In the genomic region with DNA sequence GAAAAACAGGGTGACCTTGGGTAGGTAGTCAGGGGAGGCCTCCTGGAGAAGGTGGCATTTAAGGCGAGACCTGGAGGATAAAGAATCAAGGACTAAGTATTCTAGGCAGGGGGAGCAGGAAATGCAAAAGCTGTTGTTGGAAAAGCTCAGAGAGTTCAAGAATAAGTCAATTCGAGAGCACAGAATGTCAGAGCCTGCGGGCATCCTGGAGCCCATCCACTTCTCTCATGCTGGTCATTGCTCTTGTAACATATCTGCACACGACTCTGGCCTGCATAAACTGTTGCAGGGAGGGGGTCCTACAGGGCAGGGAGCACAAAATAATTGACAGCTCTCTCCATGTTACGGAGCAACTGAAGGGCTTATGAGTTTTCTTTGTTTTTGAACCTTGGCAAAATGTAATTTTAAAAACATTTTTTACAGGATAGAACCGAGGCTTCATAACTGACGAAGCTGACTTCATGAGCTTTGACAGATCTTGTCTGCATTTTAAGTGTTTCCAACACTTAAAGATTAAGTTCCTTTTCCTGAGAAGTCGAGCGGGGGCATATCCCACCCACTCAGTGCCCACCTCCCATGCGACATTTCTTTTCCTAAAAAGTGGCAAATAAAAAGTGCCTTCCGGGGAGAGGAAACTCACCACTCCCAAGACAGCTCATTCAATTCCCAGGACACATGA, we compare ENCODE assay signal across 20 cellular contexts. TPM values are rescaled to one million over a fixed set of nuclear protein-coding genes. Genes with fewer than 3 reads are reported as not detected.
"Had no signal": no experiment of that assay in that cellular context is flagged by ENCODE, and none has a peak within 500 bp of the region (broad histone marks: within the 10 kb centered on the region; RNA-seq: fewer than 3 reads in every experiment).

No MANE protein-coding gene starts in this region.

- H3K27ac Mint-ChIP-seq: activated CD4-positive, alpha-beta T cell treated with anti-CD3 and anti-CD28 coated beads for 36 hours; activated naive CD8-positive, alpha-beta T cell treated with anti-CD3 and anti-CD28 coated beads for 36 hours; natural killer cell; WTC11 had no signal

- H3K4me3 Mint-ChIP-seq: activated CD4-positive, alpha-beta T cell treated with anti-CD3 and anti-CD28 coated beads for 36 hours; activated naive CD8-positive, alpha-beta T cell treated with anti-CD3 and anti-CD28 coated beads for 36 hours; natural killer cell; stimulated activated naive B cell treated with anti-CD40 and anti-IgM and Interleukin-4, amounts not matched to agents 10 μg/mL and 1 μg/mL and 100 μg/mL, for 72 hours; WTC11 had no signal

- H3K9me3 ChIP-seq: neutrophil, spleen, upper lobe of right lung had no signal

- H3K4me3 ChIP-seq: cardiac muscle cell, spleen, upper lobe of right lung had no signal

- ATAC-seq: activated CD4-positive, alpha-beta T cell treated with anti-CD3 and anti-CD28 coated beads for 36 hours; natural killer cell; sciatic nerve; stimulated activated naive B cell treated with anti-CD40 and anti-IgM and Interleukin-4, amounts not matched to agents 10 μg/mL and 1 μg/mL and 100 μg/mL, for 72 hours; upper lobe of right lung; WTC11 had no signal

- FAIRE-seq: kidney had no signal

- H3K36me3 ChIP-seq: cardiac muscle cell, neutrophil, spleen, upper lobe of right lung had no signal

- H3K4me1 ChIP-seq: parathyroid adenoma had no signal

- H2AFZ ChIP-seq: parathyroid adenoma had no signal

- H3K27me3 ChIP-seq: cardiac muscle cell, upper lobe of right lung had no signal

- H3K79me2 ChIP-seq: parathyroid adenoma had no signal

- H3K9me3 Mint-ChIP-seq: activated naive CD8-positive, alpha-beta T cell treated with anti-CD3 and anti-CD28 coated beads for 36 hours; natural killer cell; stimulated activated naive B cell treated with anti-CD40 and anti-IgM and Interleukin-4, amounts not matched to agents 10 μg/mL and 1 μg/mL and 100 μg/mL, for 72 hours had no signal

- H3K27ac ChIP-seq: cardiac muscle cell, neutrophil, parathyroid adenoma, upper lobe of right lung had no signal

- H3K9ac ChIP-seq: parathyroid adenoma had no signal

- DNase-seq: activated CD4-positive, alpha-beta T cell treated with anti-CD3 and anti-CD28 coated beads for 36 hours; activated CD4-positive, alpha-beta T cell treated with anti-CD3 and anti-CD28 coated beads, Interleukin-2, amount 50 U/mL, for 48 hours; activated naive CD4-positive, alpha-beta T cell; activated naive CD8-positive, alpha-beta T cell treated with anti-CD3 and anti-CD28 coated beads for 36 hours; amygdala; foreskin melanocyte; glutamatergic neuron; kidney; mesendoderm; natural killer cell; spleen; stimulated activated naive B cell treated with anti-CD40 and anti-IgM and Interleukin-4, amounts not matched to agents 10 μg/mL and 1 μg/mL and 100 μg/mL, for 72 hours; upper lobe of right lung had no signal

RNA-seq across cellular contexts. Expression of gene PLA2G5, which starts 4.2 kb away (rescaled TPM):
- total RNA-seq: activated CD4-positive, alpha-beta T cell treated with anti-CD3 and anti-CD28 coated beads for 36 hours; activated naive CD8-positive, alpha-beta T cell treated with anti-CD3 and anti-CD28 coated beads for 36 hours; cardiac muscle cell; natural killer cell; WTC11 had no signal
- polyA plus RNA-seq: cardiac muscle cell had no signal

RNA-seq across cellular contexts. Expression of gene PLA2G2D, which starts 45.2 kb away (rescaled TPM):
- total RNA-seq: activated CD4-positive, alpha-beta T cell treated with anti-CD3 and anti-CD28 coated beads for 36 hours; activated naive CD8-positive, alpha-beta T cell treated with anti-CD3 and anti-CD28 coated beads for 36 hours; cardiac muscle cell; dermis microvascular lymphatic vessel endothelial cell; fibroblast of lung; natural killer cell; sciatic nerve; upper lobe of right lung; WTC11 had no signal
- polyA plus RNA-seq: cardiac muscle cell, fibroblast of lung had no signal
